ENCODE assay signal across 1 cellular context in the genomic region with DNA sequence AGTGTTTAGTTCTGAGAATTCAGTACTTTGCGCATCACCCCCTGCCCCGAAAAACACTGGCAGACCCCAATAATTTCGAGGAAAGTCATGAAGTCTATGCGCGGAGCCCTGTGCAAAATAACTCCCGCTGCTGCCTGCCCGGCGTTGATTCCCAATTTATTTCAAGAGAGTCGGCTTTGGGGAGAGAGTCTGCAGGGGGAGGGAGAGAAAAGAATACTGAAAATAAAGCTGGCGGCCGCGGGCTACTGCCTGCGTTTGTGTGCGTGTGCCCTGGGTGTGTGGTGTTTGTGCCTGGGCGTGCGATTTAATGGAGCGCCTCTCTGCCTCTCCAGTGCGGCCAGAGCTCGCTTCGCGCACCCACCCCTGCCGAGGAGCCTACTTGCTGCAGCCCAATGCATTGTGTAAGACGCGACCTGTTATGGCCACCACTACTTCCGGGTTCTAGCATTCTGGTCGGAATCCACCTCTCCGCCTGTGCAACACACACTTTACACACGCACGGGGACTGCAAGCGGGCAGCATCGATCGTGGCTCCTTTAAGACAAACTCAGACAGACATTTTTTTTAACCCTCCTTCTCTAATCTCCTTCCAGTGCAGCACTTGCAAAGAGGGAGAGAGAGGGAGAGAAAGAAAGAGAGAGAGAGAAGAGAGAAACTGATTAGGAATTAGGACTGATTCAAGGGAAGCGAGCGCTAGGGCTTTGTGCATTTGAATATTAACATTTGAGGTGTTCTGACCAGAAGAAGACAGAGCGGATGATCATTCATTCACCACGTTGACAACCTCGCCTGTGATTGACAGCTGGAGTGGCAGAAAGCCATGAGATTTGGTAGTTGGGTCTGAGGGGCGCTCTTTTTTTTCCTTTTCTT.
TF ChIP-seq lines count a peak whose summit lies in the region.

A gene (plus strand): TSS at position 447 of the 870 bp plus-strand sequence. CDS start 732 bp downstream, outside the sequence.

TF ChIP-seq in HepG2, 621 proteins besides CTCF, POLR2A, EP300 and RAD21 (continued from another document and continues in another):
- TF ChIP-seq, protein P1, sequence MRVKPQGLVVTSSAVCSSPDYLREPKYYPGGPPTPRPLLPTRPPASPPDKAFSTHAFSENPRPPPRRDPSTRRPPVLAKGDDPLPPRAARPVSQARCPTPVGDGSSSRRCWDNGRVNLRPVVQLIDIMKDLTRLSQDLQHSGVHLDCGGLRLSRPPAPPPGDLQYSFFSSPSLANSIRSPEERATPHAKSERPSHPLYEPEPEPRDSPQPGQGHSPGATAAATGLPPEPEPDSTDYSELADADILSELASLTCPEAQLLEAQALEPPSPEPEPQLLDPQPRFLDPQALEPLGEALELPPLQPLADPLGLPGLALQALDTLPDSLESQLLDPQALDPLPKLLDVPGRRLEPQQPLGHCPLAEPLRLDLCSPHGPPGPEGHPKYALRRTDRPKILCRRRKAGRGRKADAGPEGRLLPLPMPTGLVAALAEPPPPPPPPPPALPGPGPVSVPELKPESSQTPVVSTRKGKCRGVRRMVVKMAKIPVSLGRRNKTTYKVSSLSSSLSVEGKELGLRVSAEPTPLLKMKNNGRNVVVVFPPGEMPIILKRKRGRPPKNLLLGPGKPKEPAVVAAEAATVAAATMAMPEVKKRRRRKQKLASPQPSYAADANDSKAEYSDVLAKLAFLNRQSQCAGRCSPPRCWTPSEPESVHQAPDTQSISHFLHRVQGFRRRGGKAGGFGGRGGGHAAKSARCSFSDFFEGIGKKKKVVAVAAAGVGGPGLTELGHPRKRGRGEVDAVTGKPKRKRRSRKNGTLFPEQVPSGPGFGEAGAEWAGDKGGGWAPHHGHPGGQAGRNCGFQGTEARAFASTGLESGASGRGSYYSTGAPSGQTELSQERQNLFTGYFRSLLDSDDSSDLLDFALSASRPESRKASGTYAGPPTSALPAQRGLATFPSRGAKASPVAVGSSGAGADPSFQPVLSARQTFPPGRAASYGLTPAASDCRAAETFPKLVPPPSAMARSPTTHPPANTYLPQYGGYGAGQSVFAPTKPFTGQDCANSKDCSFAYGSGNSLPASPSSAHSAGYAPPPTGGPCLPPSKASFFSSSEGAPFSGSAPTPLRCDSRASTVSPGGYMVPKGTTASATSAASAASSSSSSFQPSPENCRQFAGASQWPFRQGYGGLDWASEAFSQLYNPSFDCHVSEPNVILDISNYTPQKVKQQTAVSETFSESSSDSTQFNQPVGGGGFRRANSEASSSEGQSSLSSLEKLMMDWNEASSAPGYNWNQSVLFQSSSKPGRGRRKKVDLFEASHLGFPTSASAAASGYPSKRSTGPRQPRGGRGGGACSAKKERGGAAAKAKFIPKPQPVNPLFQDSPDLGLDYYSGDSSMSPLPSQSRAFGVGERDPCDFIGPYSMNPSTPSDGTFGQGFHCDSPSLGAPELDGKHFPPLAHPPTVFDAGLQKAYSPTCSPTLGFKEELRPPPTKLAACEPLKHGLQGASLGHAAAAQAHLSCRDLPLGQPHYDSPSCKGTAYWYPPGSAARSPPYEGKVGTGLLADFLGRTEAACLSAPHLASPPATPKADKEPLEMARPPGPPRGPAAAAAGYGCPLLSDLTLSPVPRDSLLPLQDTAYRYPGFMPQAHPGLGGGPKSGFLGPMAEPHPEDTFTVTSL (CRISPR knock-in tag; IDR thresholded peaks at IDR 0.05; ENCODE audit: borderline replicate concordance), result no peak
- TF ChIP-seq, protein P2, sequence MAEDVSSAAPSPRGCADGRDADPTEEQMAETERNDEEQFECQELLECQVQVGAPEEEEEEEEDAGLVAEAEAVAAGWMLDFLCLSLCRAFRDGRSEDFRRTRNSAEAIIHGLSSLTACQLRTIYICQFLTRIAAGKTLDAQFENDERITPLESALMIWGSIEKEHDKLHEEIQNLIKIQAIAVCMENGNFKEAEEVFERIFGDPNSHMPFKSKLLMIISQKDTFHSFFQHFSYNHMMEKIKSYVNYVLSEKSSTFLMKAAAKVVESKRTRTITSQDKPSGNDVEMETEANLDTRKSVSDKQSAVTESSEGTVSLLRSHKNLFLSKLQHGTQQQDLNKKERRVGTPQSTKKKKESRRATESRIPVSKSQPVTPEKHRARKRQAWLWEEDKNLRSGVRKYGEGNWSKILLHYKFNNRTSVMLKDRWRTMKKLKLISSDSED (CRISPR knock-in tag; IDR thresholded peaks at IDR 0.05), result no peak
- TF ChIP-seq ZZZ3 (CRISPR knock-in tag; IDR thresholded peaks at IDR 0.05; ENCODE audit: borderline replicate concordance) (0 out of 2 replicates have a peak, but pooled peaks have one; percentile 63), HDAC2 (CRISPR knock-in tag; IDR thresholded peaks at IDR 0.05) (peak; percentile 88), SMARCC2 (IDR thresholded peaks at IDR 0.05) (no peak), ZNF589 (CRISPR knock-in tag; conservative IDR thresholded peaks at IDR 0.05) (peak; percentile 77; the same call in 1 of the 2 replicates), ELF3 (CRISPR knock-in tag; IDR thresholded peaks at IDR 0.05) (peak; percentile 99), ZNF790 (CRISPR knock-in tag; IDR thresholded peaks at IDR 0.05; ENCODE audit: borderline replicate concordance) (peak; percentile 33; the same call in 1 of the 2 replicates), SMC3 (IDR thresholded peaks at IDR 0.05; ENCODE audit: low read length) (peak; percentile 28; the same call in 1 of the 2 replicates), ZNF546 (CRISPR knock-in tag; conservative IDR thresholded peaks at IDR 0.05) (no peak), ZMYM2 (CRISPR knock-in tag; IDR thresholded peaks at IDR 0.05) (no peak), KLF6 (CRISPR knock-in tag; IDR thresholded peaks at IDR 0.05) (peak; percentile 83), MYC (CRISPR knock-in tag; IDR thresholded peaks at IDR 0.05; ENCODE audit: borderline replicate concordance) (peak; percentile 80; the same call in 1 of the 2 replicates), ZC3H4 (CRISPR knock-in tag; IDR thresholded peaks at IDR 0.05; ENCODE audit: borderline replicate concordance) (no peak), ZNF33B (CRISPR knock-in tag; IDR thresholded peaks at IDR 0.05) (0 out of 2 replicates have a peak, but pooled peaks have one; percentile 79), GATAD2A (CRISPR knock-in tag; IDR thresholded peaks at IDR 0.05) (peak; percentile 86), CEBPB (IDR thresholded peaks at IDR 0.05; ENCODE audit: borderline replicate concordance, low read depth, low read length) (peak; percentile 97), ZNF329 (CRISPR knock-in tag; IDR thresholded peaks at IDR 0.05; ENCODE audit: low read depth) (peak; percentile 38; the same call in 1 of the 2 replicates), ZNF75D (CRISPR knock-in tag; IDR thresholded peaks at IDR 0.05; ENCODE audit: borderline replicate concordance) (no peak)
- TF ChIP-seq, protein P3, sequence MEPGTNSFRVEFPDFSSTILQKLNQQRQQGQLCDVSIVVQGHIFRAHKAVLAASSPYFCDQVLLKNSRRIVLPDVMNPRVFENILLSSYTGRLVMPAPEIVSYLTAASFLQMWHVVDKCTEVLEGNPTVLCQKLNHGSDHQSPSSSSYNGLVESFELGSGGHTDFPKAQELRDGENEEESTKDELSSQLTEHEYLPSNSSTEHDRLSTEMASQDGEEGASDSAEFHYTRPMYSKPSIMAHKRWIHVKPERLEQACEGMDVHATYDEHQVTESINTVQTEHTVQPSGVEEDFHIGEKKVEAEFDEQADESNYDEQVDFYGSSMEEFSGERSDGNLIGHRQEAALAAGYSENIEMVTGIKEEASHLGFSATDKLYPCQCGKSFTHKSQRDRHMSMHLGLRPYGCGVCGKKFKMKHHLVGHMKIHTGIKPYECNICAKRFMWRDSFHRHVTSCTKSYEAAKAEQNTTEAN (CRISPR knock-in tag; conservative IDR thresholded peaks at IDR 0.05), result peak; percentile 100
- TF ChIP-seq, protein P4, sequence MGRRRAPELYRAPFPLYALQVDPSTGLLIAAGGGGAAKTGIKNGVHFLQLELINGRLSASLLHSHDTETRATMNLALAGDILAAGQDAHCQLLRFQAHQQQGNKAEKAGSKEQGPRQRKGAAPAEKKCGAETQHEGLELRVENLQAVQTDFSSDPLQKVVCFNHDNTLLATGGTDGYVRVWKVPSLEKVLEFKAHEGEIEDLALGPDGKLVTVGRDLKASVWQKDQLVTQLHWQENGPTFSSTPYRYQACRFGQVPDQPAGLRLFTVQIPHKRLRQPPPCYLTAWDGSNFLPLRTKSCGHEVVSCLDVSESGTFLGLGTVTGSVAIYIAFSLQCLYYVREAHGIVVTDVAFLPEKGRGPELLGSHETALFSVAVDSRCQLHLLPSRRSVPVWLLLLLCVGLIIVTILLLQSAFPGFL (CRISPR knock-in tag; IDR thresholded peaks at IDR 0.05), result no peak
- TF ChIP-seq, protein P5, sequence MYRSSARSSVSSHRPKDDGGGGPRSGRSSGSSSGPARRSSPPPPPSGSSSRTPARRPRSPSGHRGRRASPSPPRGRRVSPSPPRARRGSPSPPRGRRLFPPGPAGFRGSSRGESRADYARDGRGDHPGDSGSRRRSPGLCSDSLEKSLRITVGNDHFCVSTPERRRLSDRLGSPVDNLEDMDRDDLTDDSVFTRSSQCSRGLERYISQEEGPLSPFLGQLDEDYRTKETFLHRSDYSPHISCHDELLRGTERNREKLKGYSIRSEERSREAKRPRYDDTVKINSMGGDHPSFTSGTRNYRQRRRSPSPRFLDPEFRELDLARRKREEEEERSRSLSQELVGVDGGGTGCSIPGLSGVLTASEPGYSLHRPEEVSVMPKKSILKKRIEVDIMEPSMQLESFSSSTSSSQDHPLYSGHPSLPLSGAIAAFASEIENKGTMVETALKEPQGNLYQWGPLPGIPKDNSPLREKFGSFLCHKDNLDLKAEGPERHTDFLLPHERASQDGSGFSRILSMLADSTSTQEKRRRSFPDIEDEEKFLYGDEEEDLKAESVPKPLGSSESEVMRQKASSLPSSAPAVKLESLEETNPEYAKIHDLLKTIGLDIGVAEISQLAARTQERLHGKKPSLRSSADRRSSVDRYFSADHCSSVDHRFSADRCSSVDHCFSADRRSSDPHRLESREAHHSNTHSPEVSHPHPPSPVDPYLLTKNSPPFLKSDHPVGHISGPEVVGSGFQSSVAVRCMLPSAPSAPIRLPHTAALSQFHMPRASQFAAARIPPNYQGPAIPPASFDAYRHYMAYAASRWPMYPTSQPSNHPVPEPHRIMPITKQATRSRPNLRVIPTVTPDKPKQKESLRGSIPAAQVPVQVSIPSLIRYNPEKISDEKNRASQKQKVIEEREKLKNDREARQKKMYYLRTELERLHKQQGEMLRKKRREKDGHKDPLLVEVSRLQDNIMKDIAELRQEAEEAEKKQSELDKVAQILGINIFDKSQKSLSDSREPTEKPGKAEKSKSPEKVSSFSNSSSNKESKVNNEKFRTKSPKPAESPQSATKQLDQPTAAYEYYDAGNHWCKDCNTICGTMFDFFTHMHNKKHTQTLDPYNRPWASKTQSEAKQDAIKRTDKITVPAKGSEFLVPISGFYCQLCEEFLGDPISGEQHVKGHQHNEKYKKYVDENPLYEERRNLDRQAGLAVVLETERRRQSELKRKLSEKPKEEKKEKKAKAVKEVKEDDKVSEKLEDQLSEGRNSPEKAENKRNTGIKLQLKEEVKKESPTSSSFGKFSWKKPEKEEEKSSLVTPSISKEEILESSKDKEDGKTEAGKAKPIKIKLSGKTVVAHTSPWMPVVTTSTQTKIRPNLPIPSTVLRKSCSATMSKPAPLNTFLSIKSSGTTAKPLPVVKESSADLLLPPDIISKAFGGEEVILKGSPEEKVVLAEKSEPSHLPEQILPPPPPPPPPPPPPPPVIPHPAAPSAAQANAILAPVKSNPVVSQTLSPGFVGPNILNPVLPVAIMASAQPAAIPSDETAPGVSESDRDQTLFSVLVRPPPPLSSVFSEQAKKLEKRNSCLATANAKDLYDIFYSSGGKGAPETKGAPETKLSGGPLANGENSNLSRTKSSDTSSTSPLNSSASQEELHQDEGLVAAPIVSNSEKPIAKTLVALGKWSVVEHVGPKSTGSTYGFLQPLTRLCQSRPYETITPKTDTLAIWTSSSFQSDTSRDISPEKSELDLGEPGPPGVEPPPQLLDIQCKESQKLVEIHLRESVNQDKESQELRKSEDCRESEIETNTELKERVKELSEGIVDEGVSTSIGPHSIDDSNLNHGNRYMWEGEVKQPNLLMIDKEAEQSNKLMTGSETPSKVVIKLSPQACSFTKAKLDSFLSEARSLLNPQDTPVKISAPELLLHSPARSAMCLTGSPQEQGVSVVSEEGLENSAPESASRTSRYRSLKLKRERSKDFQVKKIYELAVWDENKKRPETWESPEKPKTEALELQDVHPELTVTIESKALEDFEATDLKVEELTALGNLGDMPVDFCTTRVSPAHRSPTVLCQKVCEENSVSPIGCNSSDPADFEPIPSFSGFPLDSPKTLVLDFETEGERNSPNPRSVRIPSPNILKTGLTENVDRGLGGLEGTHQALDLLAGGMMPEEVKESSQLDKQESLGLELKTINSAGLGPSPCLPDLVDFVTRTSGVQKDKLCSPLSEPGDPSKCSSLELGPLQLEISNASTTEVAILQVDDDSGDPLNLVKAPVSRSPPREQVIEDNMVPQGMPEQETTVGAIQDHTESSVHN (CRISPR knock-in tag; IDR thresholded peaks at IDR 0.05), result peak; percentile 61; the same call in 1 of the 2 replicates
- TF ChIP-seq, protein P6, sequence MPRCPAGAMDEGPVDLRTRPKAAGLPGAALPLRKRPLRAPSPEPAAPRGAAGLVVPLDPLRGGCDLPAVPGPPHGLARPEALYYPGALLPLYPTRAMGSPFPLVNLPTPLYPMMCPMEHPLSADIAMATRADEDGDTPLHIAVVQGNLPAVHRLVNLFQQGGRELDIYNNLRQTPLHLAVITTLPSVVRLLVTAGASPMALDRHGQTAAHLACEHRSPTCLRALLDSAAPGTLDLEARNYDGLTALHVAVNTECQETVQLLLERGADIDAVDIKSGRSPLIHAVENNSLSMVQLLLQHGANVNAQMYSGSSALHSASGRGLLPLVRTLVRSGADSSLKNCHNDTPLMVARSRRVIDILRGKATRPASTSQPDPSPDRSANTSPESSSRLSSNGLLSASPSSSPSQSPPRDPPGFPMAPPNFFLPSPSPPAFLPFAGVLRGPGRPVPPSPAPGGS (CRISPR knock-in tag; IDR thresholded peaks at IDR 0.05), result 0 out of 2 replicates have a peak, but pooled peaks have one; percentile 25
- TF ChIP-seq, protein P7, sequence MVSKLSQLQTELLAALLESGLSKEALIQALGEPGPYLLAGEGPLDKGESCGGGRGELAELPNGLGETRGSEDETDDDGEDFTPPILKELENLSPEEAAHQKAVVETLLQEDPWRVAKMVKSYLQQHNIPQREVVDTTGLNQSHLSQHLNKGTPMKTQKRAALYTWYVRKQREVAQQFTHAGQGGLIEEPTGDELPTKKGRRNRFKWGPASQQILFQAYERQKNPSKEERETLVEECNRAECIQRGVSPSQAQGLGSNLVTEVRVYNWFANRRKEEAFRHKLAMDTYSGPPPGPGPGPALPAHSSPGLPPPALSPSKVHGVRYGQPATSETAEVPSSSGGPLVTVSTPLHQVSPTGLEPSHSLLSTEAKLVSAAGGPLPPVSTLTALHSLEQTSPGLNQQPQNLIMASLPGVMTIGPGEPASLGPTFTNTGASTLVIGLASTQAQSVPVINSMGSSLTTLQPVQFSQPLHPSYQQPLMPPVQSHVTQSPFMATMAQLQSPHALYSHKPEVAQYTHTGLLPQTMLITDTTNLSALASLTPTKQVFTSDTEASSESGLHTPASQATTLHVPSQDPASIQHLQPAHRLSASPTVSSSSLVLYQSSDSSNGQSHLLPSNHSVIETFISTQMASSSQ (IDR thresholded peaks at IDR 0.05; ENCODE audit: low read depth), result no peak
- TF ChIP-seq, protein P7 (CRISPR knock-in tag; IDR thresholded peaks at IDR 0.05; ENCODE audit: borderline replicate concordance), result peak; percentile 65; the same call in 1 of the 2 replicates
